Comparison of ENCODE assay signal across 9 cellular contexts in genomic region chr18:77052656-77053309, GRCh38.
DNase-seq lines count a peak whose midpoint lies in the region; ATAC-seq, FAIRE-seq and TF ChIP-seq lines count a peak whose summit lies in the region.
"Had no signal": no experiment of that assay in that cellular context is flagged by ENCODE, and none has a peak within 500 bp of the region (broad histone marks: within the 10 kb centered on the region; RNA-seq: fewer than 3 reads in every experiment).

No MANE protein-coding gene starts in this region.

- no peaks in the 10 kb centered on the region for H3K27me3 ChIP-seq in SU-DHL-6 (ENCODE audit: low read length)

- TF ChIP-seq CTCF in D721Med (IDR thresholded peaks at IDR 0.05; ENCODE audit: insufficient read depth, missing control alignments) (no peak), SU-DHL-6 (IDR thresholded peaks at IDR 0.05; ENCODE audit: insufficient read depth, low read length, poor library complexity, severe bottlenecking) (no peak)

- FAIRE-seq in D721Med (lab: Jason Lieb, UNC): peak; percentile 91

- H4K20me1 ChIP-seq in SU-DHL-6 (ENCODE audit: low read depth, low read length): no peaks in the 10 kb centered on the region

- no peak overlapping the region for H2AFZ ChIP-seq in SU-DHL-6 (ENCODE audit: low read depth, low read length, severe bottlenecking)

- H3K9me2 ChIP-seq in SU-DHL-6 (replicated peaks; ENCODE audit: insufficient read depth, low read length): no peaks in the 10 kb centered on the region

- H3K9ac ChIP-seq in SU-DHL-6 (ENCODE audit: low read length): peak overlapping the region; percentile 61
- H3K9ac ChIP-seq: KMS-11 had no signal

- H3K9me3 ChIP-seq in SU-DHL-6 (ENCODE audit: insufficient read depth, low read length): no peaks in the 10 kb centered on the region

- peaks cover 86% of the 10 kb centered on the region for H3F3A ChIP-seq in SU-DHL-6 (ENCODE audit: insufficient read depth)

- peak overlapping the region; percentile 78 for H3K4me2 ChIP-seq in SU-DHL-6 (ENCODE audit: low read depth, low read length, poor library complexity, severe bottlenecking)
- H3K4me2 ChIP-seq: KMS-11 had no signal

- H3K36me3 ChIP-seq in SU-DHL-6 (ENCODE audit: low read length): no peaks in the 10 kb centered on the region

- in situ Hi-C loops in G401 (cut with HindIII; ENCODE audit: low sequenced_read_pairs): no loop called here

- peaks cover 14% of the 10 kb centered on the region; the same call in 1 of the 2 replicates for H3K79me2 ChIP-seq in SU-DHL-6 (ENCODE audit: insufficient read depth, low read length)

- DNase-seq in D721Med (ENCODE audit: insufficient read length, low spot score): no peak
- DNase-seq in myocyte (ENCODE audit: low read depth): peak; percentile 36
- no peak for DNase-seq in activated T-cell treated with anti-CD3 and anti-CD28 coated beads, Interleukin-2, amount 50 U/mL, for 1 hour
- no peak for DNase-seq in G401 (ENCODE audit: low spot score)

- ATAC-seq in HG02870 (IDR thresholded peaks at IDR 0.05; ENCODE audit: unreplicated experiment): peak; percentile 25
- ATAC-seq in HG03045 (IDR thresholded peaks at IDR 0.05; ENCODE audit: unreplicated experiment): no peak
- no peak for ATAC-seq in GM19324 (IDR thresholded peaks at IDR 0.05; ENCODE audit: low FRiP score, unreplicated experiment)

- H3K4me3 ChIP-seq in SU-DHL-6 (ENCODE audit: insufficient read depth, low read length, poor library complexity, severe bottlenecking): peak overlapping the region; percentile 9

- peak overlapping the region; percentile 97 for H3K27ac ChIP-seq in SU-DHL-6 (ENCODE audit: low read depth, low read length)
- H3K27ac ChIP-seq: KMS-11 had no signal
